ENCODE assay signal across 1 cellular context in the genomic region with DNA sequence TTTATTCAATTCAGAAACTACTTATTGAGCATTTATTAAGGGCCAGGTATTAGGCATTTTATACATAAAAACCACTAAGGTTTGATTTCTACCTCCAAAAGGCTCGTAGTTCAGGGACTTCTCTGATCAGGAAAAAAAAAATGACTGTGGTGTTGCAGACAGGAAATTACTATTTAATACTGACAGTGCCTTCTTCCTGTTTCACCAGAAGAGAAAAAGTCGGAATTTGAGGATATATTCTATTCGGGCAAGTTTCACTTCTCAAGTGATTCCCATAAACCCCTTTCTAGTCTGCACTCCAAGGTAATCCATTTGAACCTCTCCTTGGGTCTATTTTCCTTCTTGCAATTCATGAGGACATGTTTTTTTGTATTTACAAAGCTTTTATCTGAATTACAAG.
TF ChIP-seq lines count a peak whose summit lies in the region.

No MANE protein-coding gene starts in this region.

TF ChIP-seq in GM12878, 131 proteins besides CTCF, POLR2A, EP300 and RAD21:
- TF ChIP-seq ZNF24 (IDR thresholded peaks at IDR 0.05): no peak
- 0 out of 2 replicates have a peak, but pooled peaks have one; percentile 21 for TF ChIP-seq IKZF1 (conservative IDR thresholded peaks at IDR 0.05)
- TF ChIP-seq RUNX3 (IDR thresholded peaks at IDR 0.05; ENCODE audit: low read length): peak; percentile 13; the same call in 1 of the 2 replicates
- no peak for TF ChIP-seq EED (IDR thresholded peaks at IDR 0.05; ENCODE audit: low read depth)
- TF ChIP-seq ZNF384 (IDR thresholded peaks at IDR 0.05; ENCODE audit: borderline replicate concordance, low read depth, low read length): peak; percentile 46; the same call in 1 of the 2 replicates
- no peak for TF ChIP-seq NBN (IDR thresholded peaks at IDR 0.05)
- TF ChIP-seq MEF2B (IDR thresholded peaks at IDR 0.05; ENCODE audit: partially characterized antibody, poor library complexity, severe bottlenecking): no peak
- TF ChIP-seq CHD2 (IDR thresholded peaks at IDR 0.05; ENCODE audit: borderline replicate concordance, low read depth, low read length): no peak
- TF ChIP-seq MEF2A (IDR thresholded peaks at IDR 0.05; ENCODE audit: insufficient read depth, low read depth, low read length): 0 out of 2 replicates have a peak, but pooled peaks have one; percentile 5
